1 cellular context compared by ENCODE assay signal in genomic region chr7:100897111-100897608, GRCh38.
TF ChIP-seq lines count a peak whose summit lies in the region.

No MANE protein-coding gene starts in this region.

TF ChIP-seq in HEK293, 187 proteins besides CTCF, POLR2A, EP300 and RAD21 (continued from another document and continues in another):
- TF ChIP-seq ZNF623 (tag by site-specific recombination; IDR thresholded peaks at IDR 0.05) (no peak), PRDM10 (tag by site-specific recombination; IDR thresholded peaks at IDR 0.05) (no peak), PBX3 (CRISPR knock-in tag; IDR thresholded peaks at IDR 0.05) (no peak), ZNF133 (tag by site-specific recombination; IDR thresholded peaks at IDR 0.05) (no peak), ZNF621 (tag by site-specific recombination; IDR thresholded peaks at IDR 0.05) (no peak), TCF7L2 (IDR thresholded peaks at IDR 0.05; ENCODE audit: borderline replicate concordance, low read depth, low read length) (no peak), MZF1 (tag by site-specific recombination; IDR thresholded peaks at IDR 0.05; ENCODE audit: borderline replicate concordance) (no peak), ZNF600 (tag by site-specific recombination; IDR thresholded peaks at IDR 0.05) (no peak), ZNF302 (tag by site-specific recombination; IDR thresholded peaks at IDR 0.05; ENCODE audit: low read depth) (no peak), ZNF221 (tag by site-specific recombination; IDR thresholded peaks at IDR 0.05; ENCODE audit: borderline replicate concordance) (no peak), ZNF660 (tag by site-specific recombination; IDR thresholded peaks at IDR 0.05) (peak; percentile 38; the same call in 1 of the 2 replicates), ZNF404 (tag by site-specific recombination; IDR thresholded peaks at IDR 0.05) (no peak), OSR2 (tag by site-specific recombination; IDR thresholded peaks at IDR 0.05) (no peak), ZNF10 (tag by site-specific recombination; IDR thresholded peaks at IDR 0.05) (peak; percentile 33; the same call in 1 of the 2 replicates), HOXC10 (CRISPR knock-in tag; IDR thresholded peaks at IDR 0.05) (no peak), ELK4 (IDR thresholded peaks at IDR 0.05; ENCODE audit: borderline replicate concordance, low read depth, low read length) (no peak), ZNF596 (tag by site-specific recombination; IDR thresholded peaks at IDR 0.05) (no peak; the same call in 1 of the 2 replicates), ZNF366 (tag by site-specific recombination; conservative IDR thresholded peaks at IDR 0.05) (no peak), MEIS1 (CRISPR knock-in tag; IDR thresholded peaks at IDR 0.05; ENCODE audit: borderline replicate concordance) (no peak), ZNF280C (tag by site-specific recombination; IDR thresholded peaks at IDR 0.05) (no peak), HOXA7 (CRISPR knock-in tag; IDR thresholded peaks at IDR 0.05; ENCODE audit: borderline replicate concordance) (no peak), YY1 (tag by site-specific recombination; IDR thresholded peaks at IDR 0.05) (no peak), ZNF148 (tag by site-specific recombination; IDR thresholded peaks at IDR 0.05; ENCODE audit: borderline replicate concordance) (no peak), ZNF664 (tag by site-specific recombination; IDR thresholded peaks at IDR 0.05) (no peak), ZNF426 (tag by site-specific recombination; IDR thresholded peaks at IDR 0.05) (no peak), SP2 (tag by site-specific recombination; IDR thresholded peaks at IDR 0.05) (no peak), ZSCAN18 (tag by site-specific recombination; IDR thresholded peaks at IDR 0.05) (no peak), ZNF211 (tag by site-specific recombination; IDR thresholded peaks at IDR 0.05; ENCODE audit: low read depth) (no peak), ZNF292 (tag by site-specific recombination; IDR thresholded peaks at IDR 0.05; ENCODE audit: borderline replicate concordance, low read depth) (no peak), ZNF747 (tag by site-specific recombination; IDR thresholded peaks at IDR 0.05) (no peak), ZNF473 (tag by site-specific recombination; IDR thresholded peaks at IDR 0.05) (no peak), PRDM1 (tag by site-specific recombination; IDR thresholded peaks at IDR 0.05) (no peak), ZNF654 (tag by site-specific recombination; IDR thresholded peaks at IDR 0.05; ENCODE audit: low read depth) (peak; percentile 43), MYNN (tag by site-specific recombination; IDR thresholded peaks at IDR 0.05; ENCODE audit: borderline replicate concordance) (no peak), KLF16 (tag by site-specific recombination; IDR thresholded peaks at IDR 0.05) (0 out of 2 replicates have a peak, but pooled peaks have one; percentile 32), ZNF626 (tag by site-specific recombination; IDR thresholded peaks at IDR 0.05) (no peak), EGR2 (tag by site-specific recombination; IDR thresholded peaks at IDR 0.05; ENCODE audit: low read depth) (no peak), ZSCAN30 (tag by site-specific recombination; IDR thresholded peaks at IDR 0.05) (peak; percentile 20; the same call in 1 of the 2 replicates), SCRT2 (tag by site-specific recombination; IDR thresholded peaks at IDR 0.05) (no peak), GLI2 (tag by site-specific recombination; IDR thresholded peaks at IDR 0.05; ENCODE audit: borderline replicate concordance, low read depth) (no peak), ZNF529 (tag by site-specific recombination; IDR thresholded peaks at IDR 0.05; ENCODE audit: insufficient replicate concordance) (no peak), ZBTB8A (tag by site-specific recombination; IDR thresholded peaks at IDR 0.05) (peak; percentile 67; the same call in 1 of the 2 replicates), ZNF629 (tag by site-specific recombination; IDR thresholded peaks at IDR 0.05) (no peak), ZNF707 (tag by site-specific recombination; IDR thresholded peaks at IDR 0.05) (no peak), ZNF549 (tag by site-specific recombination; IDR thresholded peaks at IDR 0.05) (no peak), ZNF510 (tag by site-specific recombination; IDR thresholded peaks at IDR 0.05; ENCODE audit: insufficient replicate concordance) (no peak), ZNF704 (tag by site-specific recombination; IDR thresholded peaks at IDR 0.05) (no peak), ZEB2 (tag by site-specific recombination; IDR thresholded peaks at IDR 0.05) (peak; percentile 54; the same call in 1 of the 2 replicates), ZNF501 (tag by site-specific recombination; IDR thresholded peaks at IDR 0.05) (no peak), ZSCAN23 (tag by site-specific recombination; IDR thresholded peaks at IDR 0.05) (no peak), ZIC2 (tag by site-specific recombination; IDR thresholded peaks at IDR 0.05) (no peak), ZNF155 (tag by site-specific recombination; IDR thresholded peaks at IDR 0.05) (no peak), ZNF184 (tag by site-specific recombination; IDR thresholded peaks at IDR 0.05) (no peak), ZNF48 (tag by site-specific recombination; IDR thresholded peaks at IDR 0.05) (no peak), ZNF777 (tag by site-specific recombination; IDR thresholded peaks at IDR 0.05; ENCODE audit: borderline replicate concordance) (no peak), ZNF585B (tag by site-specific recombination; IDR thresholded peaks at IDR 0.05) (no peak), REST (tag by site-specific recombination; IDR thresholded peaks at IDR 0.05) (no peak)
